Comparison of ENCODE assay signal across 8 cellular contexts in the genomic region with DNA sequence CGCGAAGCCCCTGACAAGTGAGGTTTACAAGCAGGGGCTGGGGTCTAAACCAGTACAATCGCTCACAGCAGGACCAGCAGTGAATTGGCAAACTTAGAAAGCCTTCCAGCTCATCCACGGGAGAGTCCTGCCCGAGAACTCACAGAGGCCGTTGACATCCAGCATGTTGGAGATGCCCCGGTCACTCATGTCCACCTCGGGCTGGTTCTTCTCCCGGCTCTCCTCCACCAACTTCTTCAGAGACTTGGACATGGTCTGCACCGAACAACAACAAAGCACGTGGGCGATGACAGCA. TPM values are rescaled to one million over a fixed set of nuclear protein-coding genes. Genes with fewer than 3 reads are reported as not detected.
A peak's percentile ranks its signal among the peaks of the same experiment; 100 is the strongest.
DNase-seq lines count a peak whose midpoint lies in the region; ATAC-seq, FAIRE-seq and TF ChIP-seq lines count a peak whose summit lies in the region.

No MANE protein-coding gene starts in this region.

- H3K36me3 Mint-ChIP-seq in CD4-positive, alpha-beta T cell (ENCODE audit: low read depth) = peaks cover 35% of the 10 kb centered on the region

- H3K79me2 ChIP-seq in OCI-LY7 (ENCODE audit: insufficient read depth, low read depth, low read length) (peaks cover 7% of the 10 kb centered on the region; the same call in 1 of the 2 replicates), endothelial cell of umbilical vein (ENCODE audit: control insufficient read depth, insufficient read depth, low read length) (peaks cover 33% of the 10 kb centered on the region)

- peak overlapping the region; percentile 81 for H3K4me3 ChIP-seq in OCI-LY7 (ENCODE audit: low read depth, low read length, poor library complexity, severe bottlenecking)
- peak overlapping the region; percentile 32 to 86 (median 50) for H3K4me3 ChIP-seq in endothelial cell of umbilical vein (replicated peaks in 1 of 3; ENCODE audit: insufficient read depth in 1 of 3, low read depth in 1 of 3, low read length in 3 of 3)
- H3K4me3 ChIP-seq in neuron (ENCODE audit: low read length) = peak overlapping the region; percentile 65

- H3K36me3 ChIP-seq in OCI-LY7 (ENCODE audit: insufficient read depth, low read length) = no peaks in the 10 kb centered on the region
- H3K36me3 ChIP-seq in endothelial cell of umbilical vein (ENCODE audit: control insufficient read depth in 2 of 2, extremely low read depth in 1 of 2, insufficient read depth in 2 of 2, low read length in 2 of 2) = no peaks in the 10 kb centered on the region
- H3K36me3 ChIP-seq in neuron (ENCODE audit: insufficient read depth, low read length) = no peaks in the 10 kb centered on the region

- TF ChIP-seq CTCF in CD4-positive, alpha-beta T cell (IDR thresholded peaks at IDR 0.05) = no peak
- TF ChIP-seq CTCF in OCI-LY7 (conservative IDR thresholded peaks at IDR 0.05; ENCODE audit: low read length) = no peak
- no peak for TF ChIP-seq CTCF in endothelial cell of umbilical vein (IDR thresholded peaks at IDR 0.05; ENCODE audit: extremely low read depth in 1 of 2, insufficient read depth in 1 of 2, low read depth in 1 of 2, low read length in 2 of 2)

- H3K27me3 Mint-ChIP-seq in CD4-positive, alpha-beta T cell = no peaks in the 10 kb centered on the region

- POLR2A ChIA-PET in CD4-positive, alpha-beta T cell (lab: Charles Lee) = interaction anchor here (0.7 to 2.5 kb wide), 20 partner anchors 8 to 956 kb away, joined by 3 to 57 read pairs (median 8); partner anchors contain the start of genes MINDY3, PTER, ST8SIA6 and STAM
- POLR2A ChIA-PET in OCI-LY7 (lab: Charles Lee) = interaction anchor here (0.6 to 1.8 kb wide), 11 partner anchors 9 to 956 kb away, joined by 3 to 11 read pairs (median 4); partner anchors contain the start of genes MINDY3, STAM and TRDMT1
- POLR2A ChIA-PET in endothelial cell of umbilical vein (lab: Charles Lee) = interaction anchor here (1.2 to 1.5 kb wide), 5 partner anchors 16 to 828 kb away, joined by 3 to 5 read pairs (median 4); partner anchors contain the start of genes PTER and STAM

- no peak for DNase-seq in CD4-positive, alpha-beta T cell
- DNase-seq in OCI-LY7 (ENCODE audit: low spot score) = no peak
- no peak for DNase-seq in endothelial cell of umbilical vein (ENCODE audit: low read depth, low spot score)
- no peak for DNase-seq in left colon
- DNase-seq in activated CD4-positive, CD25-positive, alpha-beta regulatory T cell (lab: John Stamatoyannopoulos, UW) = no peak

- ATAC-seq in CD4-positive, alpha-beta T cell (ENCODE audit: poor library complexity) = no peak
- ATAC-seq in left colon = no peak
- ATAC-seq in GM18861 (IDR thresholded peaks at IDR 0.05; ENCODE audit: unreplicated experiment) = no peak
- ATAC-seq in HG03095 (IDR thresholded peaks at IDR 0.05; ENCODE audit: unreplicated experiment) = no peak

- BruUV-seq in OCI-LY7 (replicated peaks; lab: Mats Ljungman, UMichigan) = no TSS peak
- TSS peak; percentile 37 for BruUV-seq in endothelial cell of umbilical vein (replicated peaks; lab: Mats Ljungman, UMichigan)

- H2AFZ ChIP-seq in OCI-LY7 (ENCODE audit: low read length) = peak overlapping the region; percentile 53
- H2AFZ ChIP-seq in endothelial cell of umbilical vein (ENCODE audit: low read depth, low read length) = peak overlapping the region; percentile 60
- peak overlapping the region; percentile 74 for H2AFZ ChIP-seq in neuron (ENCODE audit: low read depth, low read length)

- H3K4me1 Mint-ChIP-seq in CD4-positive, alpha-beta T cell (ENCODE audit: low read depth) = peaks cover 53% of the 10 kb centered on the region

- intact Hi-C loops in CD4-positive, alpha-beta T cell (cut with DNase I, micrococcal nuclease) = loop anchor here (1.0 to 5.0 kb wide), 7 partner anchors 30 to 1836 kb away; partner anchors contain the start of genes PTER (in 2 of the 2), MINDY3 (in 1 of the 2), NSUN6 (in 1 of the 2) and STAM (in 1 of the 2)
- intact Hi-C loops in OCI-LY7 (cut with micrococcal nuclease; ENCODE audit: unreplicated experiment) = loop anchor here (10.0 kb wide), 1 partner anchor 382 kb away; the partner anchor contains the start of gene PTER
- intact Hi-C loops in endothelial cell of umbilical vein (cut with micrococcal nuclease) = loop anchor here (1.0 kb wide), 1 partner anchor 16 kb away; no protein-coding TSS in a partner anchor
- intact Hi-C loops in left colon (cut with DNase I, micrococcal nuclease) = no loop called here

- H4K20me1 ChIP-seq in OCI-LY7 (ENCODE audit: insufficient read depth, low read length) = no peaks in the 10 kb centered on the region
- H4K20me1 ChIP-seq in endothelial cell of umbilical vein (replicated peaks; ENCODE audit: control insufficient read depth, extremely low read depth, insufficient read depth, low read length) = no peaks in the 10 kb centered on the region

- no peaks in the 10 kb centered on the region for H3K27me3 ChIP-seq in CD4-positive, alpha-beta T cell (ENCODE audit: control insufficient read depth, insufficient read depth, low read length)
- H3K27me3 ChIP-seq in endothelial cell of umbilical vein (ENCODE audit: control insufficient read depth in 2 of 2, insufficient read depth in 2 of 2, low read length in 2 of 2) = no peaks in the 10 kb centered on the region
- H3K27me3 ChIP-seq in neuron (ENCODE audit: insufficient read depth, low read length) = no peaks in the 10 kb centered on the region

- H3K9me3 ChIP-seq in CD4-positive, alpha-beta T cell (ENCODE audit: control insufficient read depth, low read length) = peaks cover under 1% of the 10 kb centered on the region
- H3K9me3 ChIP-seq in OCI-LY7 (ENCODE audit: low read length) (peaks cover 2% of the 10 kb centered on the region; the same call in 1 of the 2 replicates), endothelial cell of umbilical vein (replicated peaks; ENCODE audit: control insufficient read depth, insufficient read depth, low read length) (peaks cover under 1% of the 10 kb centered on the region), neuron (ENCODE audit: low read length) (peaks cover 2% of the 10 kb centered on the region)

- peak overlapping the region; percentile 97 for H3K4me3 Mint-ChIP-seq in CD4-positive, alpha-beta T cell

- peak overlapping the region; percentile 82 for H3K27ac ChIP-seq in CD4-positive, alpha-beta T cell (ENCODE audit: low read depth, low read length)
- H3K27ac ChIP-seq in OCI-LY7 (ENCODE audit: low read depth, low read length, poor library complexity, severe bottlenecking) (no peak overlapping the region), endothelial cell of umbilical vein (ENCODE audit: insufficient read depth, low read depth, low read length) (peak overlapping the region; percentile 6)

- peak overlapping the region; percentile 92 for H3K27ac Mint-ChIP-seq in CD4-positive, alpha-beta T cell

- TF ChIP-seq POLR2A in endothelial cell of umbilical vein (IDR thresholded peaks at IDR 0.05; ENCODE audit: low read depth, low read length) = no peak

- dilution Hi-C loops in endothelial cell of umbilical vein (cut with MboI; ENCODE audit: extremely low pct_ligation_motif_present, low sequenced_read_pairs) = no loop called here

- H3K9me3 Mint-ChIP-seq in CD4-positive, alpha-beta T cell = no peaks in the 10 kb centered on the region

- peak overlapping the region; percentile 68 for H3K9ac ChIP-seq in endothelial cell of umbilical vein (replicated peaks; ENCODE audit: extremely low read depth, insufficient read depth, low read length)

- H3K9me2 ChIP-seq in OCI-LY7 (ENCODE audit: insufficient read depth, low read length) = no peaks in the 10 kb centered on the region

- H3K4me1 ChIP-seq in OCI-LY7 (ENCODE audit: insufficient read depth, low read length, poor library complexity, severe bottlenecking) (peaks cover 12% of the 10 kb centered on the region), endothelial cell of umbilical vein (ENCODE audit: control insufficient read depth, extremely low read depth, insufficient read depth, low read length) (peaks cover 25% of the 10 kb centered on the region), neuron (ENCODE audit: insufficient read depth, low read length) (peaks cover 12% of the 10 kb centered on the region)

- FAIRE-seq in endothelial cell of umbilical vein (lab: Jason Lieb, UNC) = no peak

- peak overlapping the region; percentile 75 for H3K4me2 ChIP-seq in OCI-LY7 (ENCODE audit: low read length)
- H3K4me2 ChIP-seq in endothelial cell of umbilical vein (ENCODE audit: insufficient read depth, low read length) = peak overlapping the region; percentile 89

- CTCF ChIA-PET in CD4-positive, alpha-beta T cell (lab: Charles Lee) = interaction anchor here (1.3 kb wide), 1 partner anchor 39 kb away, joined by 3 read pairs; no protein-coding TSS in a partner anchor
- CTCF ChIA-PET in OCI-LY7 (lab: Charles Lee; ENCODE audit: unreplicated experiment) (no interaction called here), endothelial cell of umbilical vein (lab: Charles Lee) (interaction anchor here (1.0 to 1.8 kb wide), 5 partner anchors 8 to 914 kb away, joined by 5 to 17 read pairs (median 6); no protein-coding TSS in a partner anchor)

- H3K9me1 ChIP-seq in endothelial cell of umbilical vein (replicated peaks; ENCODE audit: control insufficient read depth, extremely low read depth, insufficient read depth, low read length) = no peaks in the 10 kb centered on the region

TF ChIP-seq in endothelial cell of umbilical vein, 7 proteins besides CTCF, POLR2A, EP300 and RAD21:
- TF ChIP-seq MAX (IDR thresholded peaks at IDR 0.05; ENCODE audit: insufficient read depth, insufficient read length) = peak; percentile 68
- TF ChIP-seq JUN (IDR thresholded peaks at IDR 0.05; ENCODE audit: borderline replicate concordance, insufficient read depth, insufficient read length, low read depth) = no peak
- no peak for TF ChIP-seq POLR2AphosphoS5 (IDR thresholded peaks at IDR 0.05; ENCODE audit: insufficient read depth, low read depth, low read length)
- no peak for TF ChIP-seq MYC (IDR thresholded peaks at IDR 0.05; ENCODE audit: low read depth, low read length)
- no peak for TF ChIP-seq GATA2 (IDR thresholded peaks at IDR 0.05; ENCODE audit: insufficient read depth, insufficient read length, low read depth, low read length)

RNA-seq across cellular contexts. Expression of gene RSU1, which starts 0.4 kb away (rescaled TPM):
- 10 to 100 TPM; 26.2 to 28.8 TPM for total RNA-seq in CD4-positive, alpha-beta T cell
- 25.3 and 26.0 TPM in 2 replicates for total RNA-seq in OCI-LY7 (2014; rRNA removed; shearing (Covaris generic))
- total RNA-seq in OCI-LY7 (2022) (31.1 and 34.8 TPM in 2 replicates), endothelial cell of umbilical vein (91.9 and 104 TPM in 2 replicates), left colon (10 to 100 TPM; 79.7 to 87.5 TPM)
- 80.2 and 81.2 TPM in 2 replicates for polyA plus RNA-seq in endothelial cell of umbilical vein
- polyA plus RNA-seq in endothelial cell of umbilical vein (2011; cell fraction: cytosol; rRNA removed) = 116 TPM in 2 replicates
- 59.3 and 66.6 TPM in 2 replicates for polyA plus RNA-seq in endothelial cell of umbilical vein (2011; cell fraction: nucleus; rRNA removed)
- polyA plus RNA-seq in endothelial cell of umbilical vein (2012) = 84.9 and 89.2 TPM in 2 replicates
- polyA minus RNA-seq in endothelial cell of umbilical vein = 86.3 and 111 TPM in 2 replicates
- polyA minus RNA-seq in endothelial cell of umbilical vein (2011; cell fraction: cytosol; rRNA and poly(A)+ RNA removed) = 15.0 TPM
- 40.1 and 60.3 TPM in 2 replicates for polyA minus RNA-seq in endothelial cell of umbilical vein (2011; cell fraction: nucleus; rRNA and poly(A)+ RNA removed)

Comparison
In these comparisons a context has a peak if more than half of its experiments do, and no peak if none do; other contexts are left out.
1. intact Hi-C loops: an anchor here in CD4-positive, alpha-beta T cell (1.0 to 5.0 kb wide), OCI-LY7 (10.0 kb wide) and endothelial cell of umbilical vein (1.0 kb wide); none called in left colon.